ENCODE assay signal across 9 cellular contexts in the genomic region with DNA sequence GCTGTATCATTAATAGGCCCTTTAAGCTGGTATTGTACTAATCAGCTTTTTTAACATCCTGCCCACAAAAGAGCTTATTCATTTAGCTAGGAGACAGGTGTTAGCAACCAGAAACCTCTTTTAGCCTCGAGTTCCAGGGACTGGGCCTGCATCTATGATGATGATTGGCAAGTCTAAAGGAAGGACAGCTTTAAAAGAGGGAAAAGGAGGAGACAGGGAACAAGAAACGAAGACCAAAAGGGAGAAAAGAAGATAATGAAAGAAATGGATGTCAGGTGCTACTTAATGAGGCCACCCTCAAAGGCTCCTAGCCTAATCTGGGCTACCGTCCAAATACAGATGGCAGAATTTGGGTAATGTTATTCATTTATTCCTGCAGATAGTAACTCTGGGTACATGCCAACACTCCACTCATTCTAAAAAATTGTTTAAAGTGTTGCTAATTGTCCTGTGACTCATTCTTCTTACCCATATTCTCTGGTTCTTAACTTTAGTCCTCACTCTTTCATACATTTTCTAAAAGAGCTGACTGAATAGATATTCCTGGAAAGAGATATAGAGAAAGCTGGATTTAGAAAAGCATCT. TPM values are rescaled to one million over a fixed set of nuclear protein-coding genes. Genes with fewer than 3 reads are reported as not detected.
A peak's percentile ranks its signal among the peaks of the same experiment; 100 is the strongest.
DNase-seq lines count a peak whose midpoint lies in the region; ATAC-seq and TF ChIP-seq lines count a peak whose summit lies in the region.
"Had no signal": no experiment of that assay in that cellular context is flagged by ENCODE, and none has a peak within 500 bp of the region (broad histone marks: within the 10 kb centered on the region; RNA-seq: fewer than 3 reads in every experiment).

No MANE protein-coding gene starts in this region.

- H3K27ac ChIP-seq in CD4-positive, CD25-positive, alpha-beta regulatory T cell (ENCODE audit: insufficient read depth, low read length, poor library complexity, severe bottlenecking): peak overlapping the region; percentile 77
- peak overlapping the region; percentile 55 for H3K27ac ChIP-seq in foreskin keratinocyte

- no peaks in the 10 kb centered on the region for H3K36me3 ChIP-seq in CD4-positive, CD25-positive, alpha-beta regulatory T cell (ENCODE audit: control insufficient read depth, insufficient read depth, low read length)

- peak overlapping the region; percentile 75 for H3K4me3 ChIP-seq in CD4-positive, CD25-positive, alpha-beta regulatory T cell (ENCODE audit: low read depth, low read length)

- DNase-seq in CD4-positive, CD25-positive, alpha-beta regulatory T cell: peak in 2 of 3 donors; percentile 37 to 72
- DNase-seq in HS-5 (ENCODE audit: low read depth): peak; percentile 92
- peak; percentile 68 to 88 for DNase-seq in foreskin keratinocyte
- DNase-seq in endothelial cell (ENCODE audit: low spot score): no peak

- H3K27me3 ChIP-seq in CD4-positive, CD25-positive, alpha-beta regulatory T cell (ENCODE audit: control insufficient read depth, insufficient read depth, low read length): no peaks in the 10 kb centered on the region
- H3K27me3 ChIP-seq in foreskin keratinocyte: no peaks in the 10 kb centered on the region

- H3K4me1 Mint-ChIP-seq in CD4-positive, CD25-positive, alpha-beta regulatory T cell: peaks cover 62 to 92% (median 76%) of the 10 kb centered on the region in 4 donors
- peaks cover 72% of the 10 kb centered on the region for H3K4me1 Mint-ChIP-seq in T-helper 1 cell treated with Interleukin-12 subunit alpha and Interleukin-12 subunit beta and Interleukin-4 antibody, amounts not matched to agents 30 μg/mL and 1 μg/mL, for 36 hours (ENCODE audit: low read depth)
- H3K4me1 Mint-ChIP-seq in endothelial cell (ENCODE audit: unreplicated experiment): peaks cover 17% of the 10 kb centered on the region

- H3K4me1 ChIP-seq in CD4-positive, CD25-positive, alpha-beta regulatory T cell (ENCODE audit: control insufficient read depth, insufficient read depth, low read length, poor library complexity, severe bottlenecking): peaks cover 89% of the 10 kb centered on the region
- peaks cover 41% of the 10 kb centered on the region for H3K4me1 ChIP-seq in foreskin keratinocyte

- H3K27ac Mint-ChIP-seq in CD4-positive, CD25-positive, alpha-beta regulatory T cell: peak overlapping the region; percentile 33 to 97 (median 88)
- peak overlapping the region; percentile 96 for H3K27ac Mint-ChIP-seq in T-helper 1 cell treated with Interleukin-12 subunit alpha and Interleukin-12 subunit beta and Interleukin-4 antibody, amounts not matched to agents 30 μg/mL and 1 μg/mL, for 36 hours
- no peak overlapping the region for H3K27ac Mint-ChIP-seq in endothelial cell (ENCODE audit: unreplicated experiment)

- H3K9me3 Mint-ChIP-seq in CD4-positive, CD25-positive, alpha-beta regulatory T cell: no peaks in the 10 kb centered on the region
- no peaks in the 10 kb centered on the region for H3K9me3 Mint-ChIP-seq in T-helper 1 cell treated with Interleukin-12 subunit alpha and Interleukin-12 subunit beta and Interleukin-4 antibody, amounts not matched to agents 30 μg/mL and 1 μg/mL, for 36 hours
- no peaks in the 10 kb centered on the region for H3K9me3 Mint-ChIP-seq in endothelial cell (ENCODE audit: unreplicated experiment)

- no peaks in the 10 kb centered on the region for H3K27me3 Mint-ChIP-seq in CD4-positive, CD25-positive, alpha-beta regulatory T cell
- H3K27me3 Mint-ChIP-seq in T-helper 1 cell treated with Interleukin-12 subunit alpha and Interleukin-12 subunit beta and Interleukin-4 antibody, amounts not matched to agents 30 μg/mL and 1 μg/mL, for 36 hours (ENCODE audit: low read depth): no peaks in the 10 kb centered on the region
- peaks cover 6% of the 10 kb centered on the region for H3K27me3 Mint-ChIP-seq in endothelial cell (ENCODE audit: unreplicated experiment)

- peak overlapping the region; percentile 79 to 94 (median 86) for H3K4me3 Mint-ChIP-seq in CD4-positive, CD25-positive, alpha-beta regulatory T cell
- peak overlapping the region; percentile 78 for H3K4me3 Mint-ChIP-seq in T-helper 1 cell treated with Interleukin-12 subunit alpha and Interleukin-12 subunit beta and Interleukin-4 antibody, amounts not matched to agents 30 μg/mL and 1 μg/mL, for 36 hours
- H3K4me3 Mint-ChIP-seq in endothelial cell (ENCODE audit: unreplicated experiment): no peak overlapping the region

- no peaks in the 10 kb centered on the region for H3K9me3 ChIP-seq in CD4-positive, CD25-positive, alpha-beta regulatory T cell (ENCODE audit: control insufficient read depth in 2 of 2, low read length in 2 of 2)

- no peak for TF ChIP-seq CTCF in foreskin keratinocyte (conservative IDR thresholded peaks at IDR 0.05)
- TF ChIP-seq CTCF in endothelial cell (IDR thresholded peaks at IDR 0.05; ENCODE audit: unreplicated experiment): no peak

- no peaks in the 10 kb centered on the region for H3K36me3 Mint-ChIP-seq in CD4-positive, CD25-positive, alpha-beta regulatory T cell
- peaks cover 20% of the 10 kb centered on the region for H3K36me3 Mint-ChIP-seq in T-helper 1 cell treated with Interleukin-12 subunit alpha and Interleukin-12 subunit beta and Interleukin-4 antibody, amounts not matched to agents 30 μg/mL and 1 μg/mL, for 36 hours (ENCODE audit: low read depth)
- H3K36me3 Mint-ChIP-seq in endothelial cell (ENCODE audit: low read depth, unreplicated experiment): no peaks in the 10 kb centered on the region

- ATAC-seq in CD4-positive, CD25-positive, alpha-beta regulatory T cell (ENCODE audit: low read depth in 2 of 2): peak; percentile 68 to 71
- ATAC-seq in foreskin keratinocyte (peak; percentile 69), HG03520 (IDR thresholded peaks at IDR 0.05; ENCODE audit: unreplicated experiment) (no peak), GM18907 (IDR thresholded peaks at IDR 0.05; ENCODE audit: unreplicated experiment) (no peak), HG02642 (IDR thresholded peaks at IDR 0.05; ENCODE audit: poor library complexity, unreplicated experiment) (no peak)

RNA-seq across cellular contexts. Expression of gene RFFL, which starts 18.7 kb away (rescaled TPM):
- 118 TPM for total RNA-seq in CD4-positive, CD25-positive, alpha-beta regulatory T cell
- polyA plus RNA-seq in CD4-positive, CD25-positive, alpha-beta regulatory T cell: 100 to 1,000 TPM in 1 of 4 donors, 10 to 100 TPM in 3; 69.8 to 128 (median 79.3) TPM
- total RNA-seq in foreskin keratinocyte: 22.1 and 23.6 TPM in 2 replicates
- polyA plus RNA-seq in foreskin keratinocyte: 6.1 and 7.0 TPM in 2 replicates
- total RNA-seq in endothelial cell (ENCODE audit: unreplicated experiment): 20.6 TPM

RNA-seq across cellular contexts. Expression of gene RAD51D, which starts 37.5 kb away (rescaled TPM):
- total RNA-seq in CD4-positive, CD25-positive, alpha-beta regulatory T cell: 11.7 TPM
- polyA plus RNA-seq in CD4-positive, CD25-positive, alpha-beta regulatory T cell: 10 to 100 TPM in 2 of 4 donors, 1 to 10 TPM in 2; 7.0 to 11.5 (median 10.3) TPM
- total RNA-seq in foreskin keratinocyte: 9.6 and 11.0 TPM in 2 replicates
- polyA plus RNA-seq in foreskin keratinocyte: 5.8 and 7.2 TPM in 2 replicates
- total RNA-seq in endothelial cell (ENCODE audit: unreplicated experiment): 16.3 TPM

RNA-seq across cellular contexts. Expression of gene FNDC8, which starts 39.2 kb away (rescaled TPM):
- total RNA-seq in CD4-positive, CD25-positive, alpha-beta regulatory T cell: not detected
- polyA plus RNA-seq in CD4-positive, CD25-positive, alpha-beta regulatory T cell: not detected
- total RNA-seq in foreskin keratinocyte (not detected in 2 replicates), endothelial cell (ENCODE audit: unreplicated experiment) (not detected)
- not detected in 2 replicates for polyA plus RNA-seq in foreskin keratinocyte
- total RNA-seq: frontal cortex had no signal

RNA-seq across cellular contexts. Expression of gene NLE1, which starts 59.9 kb away (rescaled TPM):
- 9.8 TPM for total RNA-seq in CD4-positive, CD25-positive, alpha-beta regulatory T cell
- polyA plus RNA-seq in CD4-positive, CD25-positive, alpha-beta regulatory T cell: 1 to 10 TPM; 3.1 to 5.3 (median 3.8) TPM
- 28.1 and 29.7 TPM in 2 replicates for total RNA-seq in foreskin keratinocyte
- 33.1 and 34.5 TPM in 2 replicates for polyA plus RNA-seq in foreskin keratinocyte
- 16.7 TPM for total RNA-seq in endothelial cell (ENCODE audit: unreplicated experiment)

Comparison
In these comparisons a context has a peak if more than half of its experiments do, and no peak if none do; other contexts are left out.
1. ATAC-seq: peak in CD4-positive, CD25-positive, alpha-beta regulatory T cell (2 of 2) and foreskin keratinocyte (single experiment); none in HG03520 (single experiment), GM18907 (single experiment) and HG02642 (single experiment).